ENCODE assay signal across 8 cellular contexts in genomic region chr20:5191829-5192569, GRCh38.
DNase-seq lines count a peak whose midpoint lies in the region; ATAC-seq lines count a peak whose summit lies in the region.

No MANE protein-coding gene starts in this region.

- peak; percentile 59 for ATAC-seq in GM21447 (IDR thresholded peaks at IDR 0.05; ENCODE audit: unreplicated experiment)
- ATAC-seq in HG02970 (IDR thresholded peaks at IDR 0.05; ENCODE audit: low FRiP score, unreplicated experiment): no peak

- peak; percentile 59 for DNase-seq in DMS 273 treated with DMSO at 0.1 percent for 48 hours (lab: John Stamatoyannopoulos, UW)
- peak; percentile 47 for DNase-seq in NCI-H1436 (lab: John Stamatoyannopoulos, UW)
- DNase-seq in T follicular helper cell (ENCODE audit: low read depth): peak; percentile 9
- DNase-seq in cerebellar nuclear complex (lab: John Stamatoyannopoulos, UW): peak; percentile 19 to 61
- DNase-seq in kidney glomerular epithelial cell (lab: John Stamatoyannopoulos, UW): peak; percentile 82
- peak; percentile 4 for DNase-seq in stimulated activated naive CD4-positive, alpha-beta T cell treated with Interleukin-2 at 50 U/mL for 16 hours (lab: John Stamatoyannopoulos, UW)

Comparison
In these comparisons a context has a peak if more than half of its experiments do, and no peak if none do; other contexts are left out.
1. DNase-seq: peak in every context shown above with its lines; median percentile 82 in kidney glomerular epithelial cell; 59 in DMS 273 treated with DMSO at 0.1 percent for 48 hours; 47 in NCI-H1436; 40 in cerebellar nuclear complex; 9 in T follicular helper cell; 4 in stimulated activated naive CD4-positive, alpha-beta T cell treated with Interleukin-2 at 50 U/mL for 16 hours.